In genomic region chr10:28569506-28570159, GRCh38 we compare ENCODE assay signal across 1 cellular context.
TF ChIP-seq lines count a peak whose summit lies in the region.

No MANE protein-coding gene starts in this region.

TF ChIP-seq in HepG2, 621 proteins besides CTCF, POLR2A, EP300 and RAD21 (continued from another document and continues in another):
- no peak for TF ChIP-seq ZNF788 (CRISPR knock-in tag; IDR thresholded peaks at IDR 0.05; ENCODE audit: borderline replicate concordance)
- TF ChIP-seq GATAD1 (CRISPR knock-in tag; IDR thresholded peaks at IDR 0.05), result no peak
- TF ChIP-seq LCORL (IDR thresholded peaks at IDR 0.05), result peak; percentile 41; the same call in 1 of the 2 replicates
- no peak for TF ChIP-seq LCORL (CRISPR knock-in tag; IDR thresholded peaks at IDR 0.05)
- TF ChIP-seq MTF1 (CRISPR knock-in tag; IDR thresholded peaks at IDR 0.05), result no peak
- no peak for TF ChIP-seq ETS1 (CRISPR knock-in tag; IDR thresholded peaks at IDR 0.05)
- TF ChIP-seq HNF1B (CRISPR knock-in tag; IDR thresholded peaks at IDR 0.05), result no peak
- no peak for TF ChIP-seq TFAP4 (IDR thresholded peaks at IDR 0.05; ENCODE audit: borderline replicate concordance, low read depth)
- TF ChIP-seq TBX3 (IDR thresholded peaks at IDR 0.05; ENCODE audit: borderline replicate concordance), result peak; percentile 93
- TF ChIP-seq ZSCAN12 (CRISPR knock-in tag; IDR thresholded peaks at IDR 0.05), result no peak
- TF ChIP-seq ZSCAN22 (CRISPR knock-in tag; IDR thresholded peaks at IDR 0.05), result no peak
- TF ChIP-seq ZNF44 (CRISPR knock-in tag; IDR thresholded peaks at IDR 0.05), result no peak
- TF ChIP-seq NFRKB (IDR thresholded peaks at IDR 0.05), result no peak
- no peak for TF ChIP-seq ZMYM4 (CRISPR knock-in tag; IDR thresholded peaks at IDR 0.05)
- no peak for TF ChIP-seq ZNF256 (CRISPR knock-in tag; conservative IDR thresholded peaks at IDR 0.05)
- no peak for TF ChIP-seq ZNF780A (CRISPR knock-in tag; IDR thresholded peaks at IDR 0.05)
- TF ChIP-seq TAF15 (IDR thresholded peaks at IDR 0.05; ENCODE audit: low read depth, low read length, poor library complexity, severe bottlenecking), result no peak
- 0 out of 2 replicates have a peak, but pooled peaks have one; percentile 45 for TF ChIP-seq GZF1 (CRISPR knock-in tag; IDR thresholded peaks at IDR 0.05)
- no peak for TF ChIP-seq KLF6 (CRISPR knock-in tag; IDR thresholded peaks at IDR 0.05)
- TF ChIP-seq SIX1 (CRISPR knock-in tag; IDR thresholded peaks at IDR 0.05; ENCODE audit: borderline replicate concordance), result peak; percentile 50; the same call in 1 of the 2 replicates
- TF ChIP-seq CBX5 (CRISPR knock-in tag; IDR thresholded peaks at IDR 0.05; ENCODE audit: borderline replicate concordance), result no peak
- TF ChIP-seq ZNF260 (CRISPR knock-in tag; IDR thresholded peaks at IDR 0.05; ENCODE audit: borderline replicate concordance, low read depth), result no peak
- TF ChIP-seq FOSL2 (CRISPR knock-in tag; IDR thresholded peaks at IDR 0.05), result peak; percentile 74
- TF ChIP-seq ATF6 (CRISPR knock-in tag; conservative IDR thresholded peaks at IDR 0.05), result no peak
- TF ChIP-seq RFXAP (CRISPR knock-in tag; IDR thresholded peaks at IDR 0.05; ENCODE audit: borderline replicate concordance), result no peak
- 0 out of 2 replicates have a peak, but pooled peaks have one; percentile 21 for TF ChIP-seq NCOA2 (CRISPR knock-in tag; IDR thresholded peaks at IDR 0.05)
- TF ChIP-seq ZNF639 (CRISPR knock-in tag; conservative IDR thresholded peaks at IDR 0.05), result no peak
- no peak for TF ChIP-seq ZNF451 (CRISPR knock-in tag; IDR thresholded peaks at IDR 0.05)
- TF ChIP-seq PRDM4 (CRISPR knock-in tag; IDR thresholded peaks at IDR 0.05; ENCODE audit: borderline replicate concordance), result no peak
- peak; percentile 60 for TF ChIP-seq CEBPG (CRISPR knock-in tag; IDR thresholded peaks at IDR 0.05)
- TF ChIP-seq ZFP36 (IDR thresholded peaks at IDR 0.05; ENCODE audit: borderline replicate concordance, low read depth, low read length, partially characterized antibody), result no peak
- TF ChIP-seq ZNF746 (CRISPR knock-in tag; IDR thresholded peaks at IDR 0.05), result no peak
- TF ChIP-seq ZNF609 (CRISPR knock-in tag; IDR thresholded peaks at IDR 0.05; ENCODE audit: borderline replicate concordance), result peak; percentile 67; the same call in 1 of the 2 replicates
- no peak for TF ChIP-seq ZNF737 (CRISPR knock-in tag; IDR thresholded peaks at IDR 0.05; ENCODE audit: borderline replicate concordance)
- TF ChIP-seq ZBTB20 (CRISPR knock-in tag; IDR thresholded peaks at IDR 0.05; ENCODE audit: borderline replicate concordance, low read depth), result no peak
- no peak for TF ChIP-seq NR2F6 (IDR thresholded peaks at IDR 0.05)
- 0 out of 2 replicates have a peak, but pooled peaks have one; percentile 4 for TF ChIP-seq NR2F6 (CRISPR knock-in tag; IDR thresholded peaks at IDR 0.05)
- TF ChIP-seq EZH2 (conservative IDR thresholded peaks at IDR 0.05; ENCODE audit: low read depth, low read length), result no peak
- no peak for TF ChIP-seq ZNF770 (CRISPR knock-in tag; IDR thresholded peaks at IDR 0.05)
- peak; percentile 42; the same call in 1 of the 2 replicates for TF ChIP-seq FOXA3 (CRISPR knock-in tag; IDR thresholded peaks at IDR 0.05)
- TF ChIP-seq TCF7L2 (IDR thresholded peaks at IDR 0.05; ENCODE audit: low read depth, low read length), result no peak
- TF ChIP-seq ZNF207 (IDR thresholded peaks at IDR 0.05; ENCODE audit: borderline replicate concordance), result no peak
- no peak for TF ChIP-seq ZNF20 (CRISPR knock-in tag; IDR thresholded peaks at IDR 0.05)
- no peak for TF ChIP-seq ZBTB10 (CRISPR knock-in tag; IDR thresholded peaks at IDR 0.05; ENCODE audit: borderline replicate concordance)
- TF ChIP-seq GATAD2A (CRISPR knock-in tag; IDR thresholded peaks at IDR 0.05), result 0 out of 2 replicates have a peak, but pooled peaks have one; percentile 19
- TF ChIP-seq SALL1 (CRISPR knock-in tag; IDR thresholded peaks at IDR 0.05), result no peak
- no peak for TF ChIP-seq GABPB1 (CRISPR knock-in tag; IDR thresholded peaks at IDR 0.05)
- TF ChIP-seq ARID2 (CRISPR knock-in tag; IDR thresholded peaks at IDR 0.05; ENCODE audit: borderline replicate concordance), result no peak
- no peak for TF ChIP-seq ZNF775 (CRISPR knock-in tag; IDR thresholded peaks at IDR 0.05; ENCODE audit: borderline replicate concordance)
